Comparison of ENCODE assay signal across 27 cellular contexts in genomic region chr6:7256785-7257184, GRCh38.
"Had no signal": no experiment of that assay in that cellular context is flagged by ENCODE, and none has a peak within 500 bp of the region (broad histone marks: within the 10 kb centered on the region; RNA-seq: fewer than 3 reads in every experiment).

No MANE protein-coding gene starts in this region.

- H3K36me3 ChIP-seq: ovary had no signal

- FAIRE-seq: islet of Langerhans, urothelium cell line had no signal

- H3K27ac ChIP-seq: epithelial cell of prostate, gastroesophageal sphincter, hepatocyte, ovary, right lobe of liver, thoracic aorta, tibial nerve had no signal

- H3K9me3 ChIP-seq: ovary, right lobe of liver had no signal

- H3K27me3 ChIP-seq: gastroesophageal sphincter, heart left ventricle, hepatocyte, ovary, right lobe of liver, tibial nerve, upper lobe of left lung had no signal

- H3K4me3 ChIP-seq: gastroesophageal sphincter, heart left ventricle, hepatocyte, ovary, right lobe of liver, thoracic aorta, tibial nerve, upper lobe of left lung had no signal

- ATAC-seq: esophagus mucosa; gastroesophageal sphincter; heart left ventricle; left ventricle myocardium superior; naive thymus-derived CD8-positive, alpha-beta T cell; right lobe of liver; stimulated activated naive B cell treated with anti-CD40 and anti-IgM and Interleukin-4, amounts not matched to agents 10 μg/mL and 1 μg/mL and 100 μg/mL, for 72 hours had no signal

- DNase-seq: cerebellar nuclear complex; cortex of kidney; effector CD8-positive, alpha-beta T cell; endodermal cell; foreskin fibroblast; kidney glomerular epithelial cell; left ventricle myocardium superior; mesendoderm; midbrain; naive thymus-derived CD8-positive, alpha-beta T cell; nephron progenitor cell; nucleus accumbens; retina; stimulated activated CD4-positive, alpha-beta T cell treated with anti-CD3 and anti-CD28 coated beads, Interleukin-4, amount 100 ng/mL, for 4 hours; stimulated activated naive B cell treated with anti-CD40 and anti-IgM and Interleukin-4, amounts not matched to agents 10 μg/mL and 1 μg/mL and 100 μg/mL, for 72 hours; upper lobe of left lung had no signal
